In the genomic region with DNA sequence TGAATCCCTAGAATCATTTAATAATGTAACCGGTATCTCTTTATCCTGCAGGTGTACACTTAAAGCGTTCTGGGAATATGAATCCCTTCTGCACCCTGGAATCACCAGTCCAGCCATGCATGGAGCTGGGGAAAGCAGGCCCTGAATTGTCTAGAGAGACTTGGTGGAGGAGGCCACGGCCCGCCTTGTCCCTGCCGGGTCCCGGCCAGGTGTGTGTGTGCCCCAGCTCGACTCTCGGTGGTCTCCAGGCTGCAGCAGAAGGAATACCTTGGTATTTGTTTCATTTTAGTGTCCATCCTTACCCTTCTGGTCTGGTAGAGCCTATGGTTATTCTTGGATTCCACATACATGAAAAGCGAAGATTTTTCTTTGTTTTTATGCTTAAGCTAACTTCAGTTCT, we compare ENCODE assay signal across 25 cellular contexts.
"Had no signal": no experiment of that assay in that cellular context is flagged by ENCODE, and none has a peak within 500 bp of the region (broad histone marks: within the 10 kb centered on the region; RNA-seq: fewer than 3 reads in every experiment).

No MANE protein-coding gene starts in this region.

- H3K4me1 ChIP-seq: neural progenitor cell, parathyroid adenoma, psoas muscle, right lobe of liver, sigmoid colon, stomach, thyroid gland, tibial nerve, upper lobe of left lung, vagina had no signal

- H3K9me3 ChIP-seq: thyroid gland had no signal

- H3K79me2 ChIP-seq: parathyroid adenoma had no signal

- FAIRE-seq: small intestine, urothelium cell line had no signal

- H3K9ac ChIP-seq: neural progenitor cell, parathyroid adenoma had no signal

- H3K36me3 ChIP-seq: neural progenitor cell, ovary had no signal

- H3K27me3 ChIP-seq: neural progenitor cell, ovary, right lobe of liver, sigmoid colon, stomach, thyroid gland, tibial nerve, upper lobe of left lung, vagina had no signal

- H3K27ac ChIP-seq: neural progenitor cell, ovary, parathyroid adenoma, psoas muscle, right lobe of liver, sigmoid colon, stomach, thoracic aorta, thyroid gland, tibial nerve, upper lobe of left lung, vagina had no signal

- H3K4me3 ChIP-seq: neural progenitor cell, ovary, psoas muscle, right lobe of liver, sigmoid colon, stomach, thoracic aorta, thyroid gland, tibial nerve, upper lobe of left lung, vagina had no signal

- H2AFZ ChIP-seq: neural progenitor cell, parathyroid adenoma had no signal

- H3K4me2 ChIP-seq: neural progenitor cell had no signal

- DNase-seq: natural killer cell; occipital lobe; ovary; posterior cingulate gyrus; psoas muscle; right cardiac atrium; right lobe of liver; sigmoid colon; small intestine; stimulated activated CD4-positive, alpha-beta T cell treated with anti-CD3 and anti-CD28 coated beads, Interleukin-15, amount 100 ng/mL, for 24 hours; stimulated activated CD4-positive, alpha-beta T cell treated with anti-CD3 and anti-CD28 coated beads, Interleukin-2, amount 100 ng/mL, for 24 hours; stimulated activated CD4-positive, alpha-beta T cell treated with anti-CD3 and anti-CD28 coated beads, Interleukin-2, amount 100 ng/mL, for 48 hours; stimulated activated CD4-positive, alpha-beta T cell treated with anti-CD3 and anti-CD28 coated beads, Interleukin-4, amount 100 ng/mL, for 24 hours; stimulated activated naive B cell treated with anti-CD40 and anti-IgM and Interleukin-4, amounts not matched to agents 10 μg/mL and 1 μg/mL and 100 μg/mL, for 72 hours; stimulated activated naive CD4-positive, alpha-beta T cell treated with Interleukin-2 at 50 U/mL for 16 hours; stomach; thyroid gland; trophoblast cell had no signal
